15 cellular contexts compared by ENCODE assay signal in genomic region chr4:142530724-142531123, GRCh38.
"Had no signal": no experiment of that assay in that cellular context is flagged by ENCODE, and none has a peak within 500 bp of the region (broad histone marks: within the 10 kb centered on the region; RNA-seq: fewer than 3 reads in every experiment).

No MANE protein-coding gene starts in this region.

- DNase-seq: colonic mucosa; dermis blood vessel endothelial cell; effector CD4-positive, alpha-beta T cell; endodermal cell; erythroblast; foreskin keratinocyte; head of caudate nucleus; kidney; left cardiac atrium; mesendoderm; naive thymus-derived CD4-positive, alpha-beta T cell; stimulated activated CD4-positive, alpha-beta T cell treated with anti-CD3 and anti-CD28 coated beads, Interleukin-2, amount 100 ng/mL, for 24 hours; stimulated activated CD4-positive, alpha-beta T cell treated with anti-CD3 and anti-CD28 coated beads, Interleukin-4, amount 100 ng/mL, for 4 hours; stimulated activated naive B cell treated with anti-CD40 and anti-IgM and Interleukin-4, amounts not matched to agents 10 μg/mL and 1 μg/mL and 100 μg/mL, for 72 hours had no signal

- H3K9me3 Mint-ChIP-seq: stimulated activated naive B cell treated with anti-CD40 and anti-IgM and Interleukin-4, amounts not matched to agents 10 μg/mL and 1 μg/mL and 100 μg/mL, for 72 hours had no signal

- H3K36me3 Mint-ChIP-seq: stimulated activated naive B cell treated with anti-CD40 and anti-IgM and Interleukin-4, amounts not matched to agents 10 μg/mL and 1 μg/mL and 100 μg/mL, for 72 hours had no signal

- H3K4me1 Mint-ChIP-seq: endodermal cell; stimulated activated naive B cell treated with anti-CD40 and anti-IgM and Interleukin-4, amounts not matched to agents 10 μg/mL and 1 μg/mL and 100 μg/mL, for 72 hours had no signal

- H3K4me3 Mint-ChIP-seq: endodermal cell; naive thymus-derived CD4-positive, alpha-beta T cell; stimulated activated naive B cell treated with anti-CD40 and anti-IgM and Interleukin-4, amounts not matched to agents 10 μg/mL and 1 μg/mL and 100 μg/mL, for 72 hours had no signal

- H3K27ac Mint-ChIP-seq: endodermal cell; naive thymus-derived CD4-positive, alpha-beta T cell; stimulated activated naive B cell treated with anti-CD40 and anti-IgM and Interleukin-4, amounts not matched to agents 10 μg/mL and 1 μg/mL and 100 μg/mL, for 72 hours had no signal

- ATAC-seq: foreskin keratinocyte; left cardiac atrium; naive thymus-derived CD4-positive, alpha-beta T cell; sciatic nerve; stimulated activated naive B cell treated with anti-CD40 and anti-IgM and Interleukin-4, amounts not matched to agents 10 μg/mL and 1 μg/mL and 100 μg/mL, for 72 hours had no signal

- H3K27me3 Mint-ChIP-seq: stimulated activated naive B cell treated with anti-CD40 and anti-IgM and Interleukin-4, amounts not matched to agents 10 μg/mL and 1 μg/mL and 100 μg/mL, for 72 hours had no signal
